In genomic region chr17:34979650-34980352, GRCh38 we compare ENCODE assay signal across 8 cellular contexts. TPM values are rescaled to one million over a fixed set of nuclear protein-coding genes. Genes with fewer than 3 reads are reported as not detected.
DNase-seq lines count a peak whose midpoint lies in the region; ATAC-seq, FAIRE-seq and TF ChIP-seq lines count a peak whose summit lies in the region.

No MANE protein-coding gene starts in this region.

- H3K9me3 Mint-ChIP-seq in stimulated activated naive CD8-positive, alpha-beta T cell treated with anti-CD3 and anti-CD28 coated beads, Interleukin-15, Interleukin-2, amounts not matched to agents 100 ng/mL and 50 ng/mL, for 24 hours, result no peaks in the 10 kb centered on the region
- H3K9me3 Mint-ChIP-seq in activated naive CD8-positive, alpha-beta T cell treated with anti-CD3 and anti-CD28 coated beads, Interleukin-2, amount 10 ng/mL, durations not matched to agents 7 days and 5 days, result no peaks in the 10 kb centered on the region

- H3K27me3 Mint-ChIP-seq in stimulated activated naive CD8-positive, alpha-beta T cell treated with anti-CD3 and anti-CD28 coated beads, Interleukin-15, Interleukin-2, amounts not matched to agents 100 ng/mL and 50 ng/mL, for 24 hours, result no peaks in the 10 kb centered on the region
- H3K27me3 Mint-ChIP-seq in activated naive CD8-positive, alpha-beta T cell treated with anti-CD3 and anti-CD28 coated beads, Interleukin-2, amount 10 ng/mL, durations not matched to agents 7 days and 5 days, result no peaks in the 10 kb centered on the region

- no peak for ATAC-seq in stimulated activated naive CD8-positive, alpha-beta T cell treated with anti-CD3 and anti-CD28 coated beads, Interleukin-15, Interleukin-2, amounts not matched to agents 100 U/mL and 50 U/mL, for 24 hours
- no peak for ATAC-seq in activated naive CD8-positive, alpha-beta T cell treated with anti-CD3 and anti-CD28 coated beads, Interleukin-2, amount 10 ng/mL, durations not matched to agents 7 days and 5 days (ENCODE audit: low read depth)
- ATAC-seq in GM18909 (IDR thresholded peaks at IDR 0.05; ENCODE audit: poor library complexity, unreplicated experiment), result no peak

- no peak for DNase-seq in stimulated activated naive CD8-positive, alpha-beta T cell treated with anti-CD3 and anti-CD28 coated beads, Interleukin-15, Interleukin-2, amounts not matched to agents 100 U/mL and 50 U/mL, for 24 hours
- no peak for DNase-seq in activated naive CD8-positive, alpha-beta T cell treated with anti-CD3 and anti-CD28 coated beads, Interleukin-2, amount 10 ng/mL, durations not matched to agents 7 days and 5 days
- DNase-seq in tibial nerve (ENCODE audit: low spot score in 2 of 2), result no peak
- no peak for DNase-seq in HTR-8/SVneo (ENCODE audit: insufficient read length, low spot score)
- no peak for DNase-seq in midbrain (lab: John Stamatoyannopoulos, UW)

- no peaks in the 10 kb centered on the region for H3K36me3 ChIP-seq in tibial nerve

- peak overlapping the region; percentile 82 to 97 (median 90) for H3K4me3 ChIP-seq in tibial nerve

- H3K4me1 ChIP-seq in tibial nerve, result peaks cover 0 to 39% (median 14%) of the 10 kb centered on the region in 4 donors

- peak overlapping the region; percentile 97 for H3K4me3 Mint-ChIP-seq in stimulated activated naive CD8-positive, alpha-beta T cell treated with anti-CD3 and anti-CD28 coated beads, Interleukin-15, Interleukin-2, amounts not matched to agents 100 ng/mL and 50 ng/mL, for 24 hours
- H3K4me3 Mint-ChIP-seq in activated naive CD8-positive, alpha-beta T cell treated with anti-CD3 and anti-CD28 coated beads, Interleukin-2, amount 10 ng/mL, durations not matched to agents 7 days and 5 days, result peak overlapping the region; percentile 91

- TF ChIP-seq POLR2A in tibial nerve (IDR thresholded peaks at IDR 0.05), result no peak

- peak overlapping the region; percentile 96 for H3K27ac ChIP-seq in layer of hippocampus (ENCODE audit: low read depth, low read length)
- peak overlapping the region; percentile 93 to 100 (median 98) for H3K27ac ChIP-seq in tibial nerve

- no peaks in the 10 kb centered on the region for H3K9me3 ChIP-seq in tibial nerve

- H3K4me1 Mint-ChIP-seq in stimulated activated naive CD8-positive, alpha-beta T cell treated with anti-CD3 and anti-CD28 coated beads, Interleukin-15, Interleukin-2, amounts not matched to agents 100 ng/mL and 50 ng/mL, for 24 hours (ENCODE audit: low read depth), result peaks cover 47% of the 10 kb centered on the region
- peaks cover 32% of the 10 kb centered on the region for H3K4me1 Mint-ChIP-seq in activated naive CD8-positive, alpha-beta T cell treated with anti-CD3 and anti-CD28 coated beads, Interleukin-2, amount 10 ng/mL, durations not matched to agents 7 days and 5 days

- no peak for TF ChIP-seq CTCF in tibial nerve (IDR thresholded peaks at IDR 0.05)

- TF ChIP-seq EP300 in tibial nerve (IDR thresholded peaks at IDR 0.05), result no peak

- peaks cover 21% of the 10 kb centered on the region for H3K36me3 Mint-ChIP-seq in stimulated activated naive CD8-positive, alpha-beta T cell treated with anti-CD3 and anti-CD28 coated beads, Interleukin-15, Interleukin-2, amounts not matched to agents 100 ng/mL and 50 ng/mL, for 24 hours (ENCODE audit: low read depth)
- peaks cover 3% of the 10 kb centered on the region for H3K36me3 Mint-ChIP-seq in activated naive CD8-positive, alpha-beta T cell treated with anti-CD3 and anti-CD28 coated beads, Interleukin-2, amount 10 ng/mL, durations not matched to agents 7 days and 5 days

- POLR2A ChIA-PET in activated naive CD8-positive, alpha-beta T cell treated with anti-CD3 and anti-CD28 coated beads, Interleukin-2, amount 10 ng/mL, durations not matched to agents 7 days and 5 days (lab: Charles Lee), result interaction anchor here (1.3 to 3.4 kb wide), 8 partner anchors 12 to 140 kb away, joined by 3 to 23 read pairs (median 9); partner anchors contain the start of genes CCT6B, RAD51D and ZNF830

- H3K27me3 ChIP-seq in layer of hippocampus (ENCODE audit: control insufficient read depth, insufficient read depth, low read length) (no peaks in the 10 kb centered on the region), tibial nerve (no peaks in the 10 kb centered on the region)

- WGBS in tibial nerve, 2 donors, result 11% methylated on average over 15 of the region's 15 CpGs

- H3K27ac Mint-ChIP-seq in stimulated activated naive CD8-positive, alpha-beta T cell treated with anti-CD3 and anti-CD28 coated beads, Interleukin-15, Interleukin-2, amounts not matched to agents 100 ng/mL and 50 ng/mL, for 24 hours, result peak overlapping the region; percentile 99
- H3K27ac Mint-ChIP-seq in activated naive CD8-positive, alpha-beta T cell treated with anti-CD3 and anti-CD28 coated beads, Interleukin-2, amount 10 ng/mL, durations not matched to agents 7 days and 5 days, result peak overlapping the region; percentile 93

- no peak for FAIRE-seq in HTR-8/SVneo (lab: Jason Lieb, UNC)

RNA-seq across cellular contexts. Expression of gene LIG3, which starts 0.5 kb away (rescaled TPM):
- total RNA-seq in activated naive CD8-positive, alpha-beta T cell treated with anti-CD3 and anti-CD28 coated beads, Interleukin-2, amount 10 ng/mL, durations not matched to agents 7 days and 5 days, result 10 to 100 TPM; 39.7 to 40.3 TPM
- total RNA-seq in tibial nerve, result 10 to 100 TPM; 15.3 to 42.6 (median 37.0) TPM

RNA-seq across cellular contexts. Expression of gene ZNF830, which starts 18.5 kb away (rescaled TPM):
- total RNA-seq in activated naive CD8-positive, alpha-beta T cell treated with anti-CD3 and anti-CD28 coated beads, Interleukin-2, amount 10 ng/mL, durations not matched to agents 7 days and 5 days, result 10 to 100 TPM; 29.5 to 33.4 TPM
- 10 to 100 TPM in 1 of 4 donors, 1 to 10 TPM in 3; 5.1 to 14.7 (median 9.1) TPM for total RNA-seq in tibial nerve

RNA-seq across cellular contexts. Expression of gene CCT6B, which starts 18.5 kb away (rescaled TPM):
- 1 to 10 TPM; 1.4 to 1.5 TPM for total RNA-seq in activated naive CD8-positive, alpha-beta T cell treated with anti-CD3 and anti-CD28 coated beads, Interleukin-2, amount 10 ng/mL, durations not matched to agents 7 days and 5 days
- total RNA-seq in tibial nerve, result 1 to 10 TPM in 3 of 4 donors, under 1 TPM in 1; 0.90 to 7.5 (median 3.1) TPM
